ENCODE assay signal across 14 cellular contexts in genomic region chr6:98539669-98540207, GRCh38.
A peak's percentile ranks its signal among the peaks of the same experiment; 100 is the strongest.
DNase-seq lines count a peak whose midpoint lies in the region; ATAC-seq and TF ChIP-seq lines count a peak whose summit lies in the region.
"Had no signal": no experiment of that assay in that cellular context is flagged by ENCODE, and none has a peak within 500 bp of the region (broad histone marks: within the 10 kb centered on the region; RNA-seq: fewer than 3 reads in every experiment).

No MANE protein-coding gene starts in this region.

- no peaks in the 10 kb centered on the region for H3K9me3 ChIP-seq in DND-41 (ENCODE audit: insufficient read depth, low read length, severe bottlenecking)
- no peaks in the 10 kb centered on the region for H3K9me3 ChIP-seq in CD8-positive, alpha-beta memory T cell (ENCODE audit: low read length)
- H3K9me3 ChIP-seq: heart left ventricle had no signal

- no peaks in the 10 kb centered on the region for H3K27me3 Mint-ChIP-seq in CD8-positive, alpha-beta memory T cell
- H3K27me3 Mint-ChIP-seq in activated T-cell treated with anti-CD3 and anti-CD28 coated beads, Interleukin-2, amount 50 U/mL, for 24 hours: no peaks in the 10 kb centered on the region
- H3K27me3 Mint-ChIP-seq: activated naive CD8-positive, alpha-beta T cell treated with anti-CD3 and anti-CD28 coated beads, Interleukin-2, amount 50 U/mL, for 24 hours; T-cell had no signal

- H3K4me3 Mint-ChIP-seq in CD8-positive, alpha-beta memory T cell: no peak overlapping the region
- no peak overlapping the region for H3K4me3 Mint-ChIP-seq in activated T-cell treated with anti-CD3 and anti-CD28 coated beads, Interleukin-2, amount 50 U/mL, for 24 hours
- H3K4me3 Mint-ChIP-seq: activated CD8-positive, alpha-beta T cell treated with anti-CD3 and anti-CD28 coated beads, Interleukin-2, amount 10 ng/mL, durations not matched to agents 7 days and 5 days; activated naive CD8-positive, alpha-beta T cell treated with anti-CD3 and anti-CD28 coated beads, Interleukin-2, amount 50 U/mL, for 24 hours; CD8-positive, alpha-beta T cell; T-cell had no signal

- DNase-seq in DND-41: no peak
- peak; percentile 30 for DNase-seq in SK-N-DZ (ENCODE audit: low spot score)
- DNase-seq in foreskin melanocyte: no peak
- no peak for DNase-seq in occipital lobe (lab: John Stamatoyannopoulos, UW)
- no peak for DNase-seq in CD8-positive, alpha-beta memory T cell
- no peak for DNase-seq in activated T-cell treated with anti-CD3 and anti-CD28 coated beads, Interleukin-2, amount 50 U/mL, for 24 hours
- DNase-seq: activated CD8-positive, alpha-beta T cell treated with anti-CD3 and anti-CD28 coated beads, Interleukin-2, amount 10 ng/mL, durations not matched to agents 7 days and 5 days; activated naive CD8-positive, alpha-beta T cell treated with anti-CD3 and anti-CD28 coated beads, Interleukin-2, amount 50 U/mL, for 24 hours; CD8-positive, alpha-beta T cell; heart left ventricle; T-cell had no signal

- H2AFZ ChIP-seq in DND-41 (ENCODE audit: low read depth, low read length): no peak overlapping the region

- no peak overlapping the region for H3K4me3 ChIP-seq in DND-41 (ENCODE audit: low read depth in 1 of 2, low read length in 2 of 2)
- no peak overlapping the region for H3K4me3 ChIP-seq in CD8-positive, alpha-beta memory T cell (ENCODE audit: low read length)
- H3K4me3 ChIP-seq: heart left ventricle, skin epidermis had no signal

- H4K20me1 ChIP-seq in DND-41 (ENCODE audit: insufficient read depth, low read length): no peaks in the 10 kb centered on the region

- H3K9me3 Mint-ChIP-seq in CD8-positive, alpha-beta memory T cell: peaks cover 0 to 5% (median 0%) of the 10 kb centered on the region in 5 donors
- no peaks in the 10 kb centered on the region for H3K9me3 Mint-ChIP-seq in activated T-cell treated with anti-CD3 and anti-CD28 coated beads, Interleukin-2, amount 50 U/mL, for 24 hours
- H3K9me3 Mint-ChIP-seq: activated naive CD8-positive, alpha-beta T cell treated with anti-CD3 and anti-CD28 coated beads, Interleukin-2, amount 50 U/mL, for 24 hours; CD8-positive, alpha-beta T cell had no signal

- H3K79me2 ChIP-seq in DND-41 (ENCODE audit: insufficient read depth, low read length): no peaks in the 10 kb centered on the region

- H3K4me1 ChIP-seq in DND-41 (ENCODE audit: insufficient read depth, low read length): no peaks in the 10 kb centered on the region
- no peaks in the 10 kb centered on the region for H3K4me1 ChIP-seq in CD8-positive, alpha-beta memory T cell (ENCODE audit: insufficient read depth, low read length)
- H3K4me1 ChIP-seq: heart left ventricle had no signal

- peak; percentile 62; the same call in 2 of the 3 replicates for ATAC-seq in DND-41 (ENCODE audit: insufficient read depth, low read depth)
- peak; percentile 74 for ATAC-seq in GM19395 (IDR thresholded peaks at IDR 0.05; ENCODE audit: unreplicated experiment)
- peak; percentile 76 for ATAC-seq in HG03354 (IDR thresholded peaks at IDR 0.05; ENCODE audit: poor library complexity, severe bottlenecking, unreplicated experiment)
- ATAC-seq: activated CD8-positive, alpha-beta T cell treated with anti-CD3 and anti-CD28 coated beads, Interleukin-2, amount 10 ng/mL, durations not matched to agents 7 days and 5 days; activated naive CD8-positive, alpha-beta T cell treated with anti-CD3 and anti-CD28 coated beads, Interleukin-2, amount 50 U/mL, for 24 hours; CD8-positive, alpha-beta T cell; heart left ventricle; T-cell had no signal

- CTCF ChIA-PET in CD8-positive, alpha-beta memory T cell (lab: Charles Lee): no interaction called here

- TF ChIP-seq CTCF in DND-41 (IDR thresholded peaks at IDR 0.05; ENCODE audit: borderline replicate concordance, extremely low read depth, low read length, poor library complexity, severe bottlenecking): peak; percentile 35

- no peak overlapping the region for H3K4me2 ChIP-seq in DND-41 (ENCODE audit: insufficient read depth, low read length)

- H3K4me1 Mint-ChIP-seq in CD8-positive, alpha-beta memory T cell: no peaks in the 10 kb centered on the region
- H3K4me1 Mint-ChIP-seq in activated T-cell treated with anti-CD3 and anti-CD28 coated beads, Interleukin-2, amount 50 U/mL, for 24 hours (ENCODE audit: low read depth): no peaks in the 10 kb centered on the region
- H3K4me1 Mint-ChIP-seq: activated naive CD8-positive, alpha-beta T cell treated with anti-CD3 and anti-CD28 coated beads, Interleukin-2, amount 50 U/mL, for 24 hours; T-cell had no signal

- no peaks in the 10 kb centered on the region for H3K27me3 ChIP-seq in DND-41 (ENCODE audit: insufficient read depth, low read length, poor library complexity)
- H3K27me3 ChIP-seq in CD8-positive, alpha-beta memory T cell (ENCODE audit: insufficient read depth, low read length, poor library complexity, severe bottlenecking): no peaks in the 10 kb centered on the region
- H3K27me3 ChIP-seq: heart left ventricle had no signal

- H3K27ac ChIP-seq in DND-41 (ENCODE audit: low read length): no peak overlapping the region
- H3K27ac ChIP-seq in CD8-positive, alpha-beta memory T cell (ENCODE audit: low read depth, low read length): no peak overlapping the region
- H3K27ac ChIP-seq: heart left ventricle, skin epidermis had no signal

- POLR2A ChIA-PET in CD8-positive, alpha-beta memory T cell (lab: Charles Lee): no interaction called here

- H3K36me3 ChIP-seq in DND-41 (ENCODE audit: insufficient read depth, low read length): no peaks in the 10 kb centered on the region
- H3K36me3 ChIP-seq in CD8-positive, alpha-beta memory T cell (ENCODE audit: insufficient read depth, low read length): no peaks in the 10 kb centered on the region
- H3K36me3 ChIP-seq: heart left ventricle had no signal

- H3K36me3 Mint-ChIP-seq in CD8-positive, alpha-beta memory T cell: no peaks in the 10 kb centered on the region
- H3K36me3 Mint-ChIP-seq in activated T-cell treated with anti-CD3 and anti-CD28 coated beads, Interleukin-2, amount 50 U/mL, for 24 hours (ENCODE audit: low read depth): no peaks in the 10 kb centered on the region
- H3K36me3 Mint-ChIP-seq: CD8-positive, alpha-beta T cell; T-cell had no signal

- no peak overlapping the region for H3K9ac ChIP-seq in DND-41 (ENCODE audit: low read depth, low read length)

- H3K27ac Mint-ChIP-seq in CD8-positive, alpha-beta memory T cell: no peak overlapping the region
- H3K27ac Mint-ChIP-seq in activated T-cell treated with anti-CD3 and anti-CD28 coated beads, Interleukin-2, amount 50 U/mL, for 24 hours: no peak overlapping the region
- H3K27ac Mint-ChIP-seq: activated CD8-positive, alpha-beta T cell treated with anti-CD3 and anti-CD28 coated beads, Interleukin-2, amount 10 ng/mL, durations not matched to agents 7 days and 5 days; activated naive CD8-positive, alpha-beta T cell treated with anti-CD3 and anti-CD28 coated beads, Interleukin-2, amount 50 U/mL, for 24 hours; CD8-positive, alpha-beta T cell; T-cell had no signal
